In genomic region chr12:132152921-132153321, GRCh38 we compare ENCODE assay signal across 18 cellular contexts. TPM values are rescaled to one million over a fixed set of nuclear protein-coding genes. Genes with fewer than 3 reads are reported as not detected.
DNase-seq lines count a peak whose midpoint lies in the region; ATAC-seq and TF ChIP-seq lines count a peak whose summit lies in the region.
"Had no signal": no experiment of that assay in that cellular context is flagged by ENCODE, and none has a peak within 500 bp of the region (broad histone marks: within the 10 kb centered on the region; RNA-seq: fewer than 3 reads in every experiment).

No MANE protein-coding gene starts in this region.

- H3K27me3 ChIP-seq in left ventricle myocardium inferior (ENCODE audit: low read depth) (no peaks in the 10 kb centered on the region), right atrium auricular region (no peaks in the 10 kb centered on the region), RWPE2 (ENCODE audit: insufficient read depth, poor library complexity, severe bottlenecking) (no peaks in the 10 kb centered on the region), aorta (ENCODE audit: control insufficient read depth in 1 of 2, insufficient read depth in 2 of 2, low read length in 1 of 2) (no peaks in the 10 kb centered on the region), thyroid gland (no peaks in the 10 kb centered on the region)

- TF ChIP-seq CTCF in left ventricle myocardium inferior (IDR thresholded peaks at IDR 0.05; ENCODE audit: borderline replicate concordance) (no peak), right atrium auricular region (IDR thresholded peaks at IDR 0.05) (no peak), RWPE2 (IDR thresholded peaks at IDR 0.05; ENCODE audit: poor library complexity, severe bottlenecking) (no peak), thyroid gland (IDR thresholded peaks at IDR 0.05) (no peak)

- H3K9me3 Mint-ChIP-seq in natural killer cell treated with Interleukin-12 subunit alpha and Interleukin-12 subunit beta and Interleukin-15 and Interleukin-18, amount 100 ng/mL, for 72 hours: no peaks in the 10 kb centered on the region
- H3K9me3 Mint-ChIP-seq: CD4-positive, alpha-beta memory T cell had no signal

- H3K27ac ChIP-seq in left ventricle myocardium inferior (replicated peaks) (no peak overlapping the region), right atrium auricular region (no peak overlapping the region), RWPE2 (ENCODE audit: poor library complexity, severe bottlenecking) (no peak overlapping the region), aorta (ENCODE audit: low read depth in 1 of 2, low read length in 2 of 2) (no peak overlapping the region), thyroid gland (no peak overlapping the region)
- H3K27ac ChIP-seq: KMS-11 had no signal

- peaks cover 10% of the 10 kb centered on the region for H3K4me1 ChIP-seq in left ventricle myocardium inferior
- peaks cover 0 to 9% of the 10 kb centered on the region in 2 donors for H3K4me1 ChIP-seq in right atrium auricular region
- H3K4me1 ChIP-seq in RWPE2 (ENCODE audit: insufficient read depth, poor library complexity, severe bottlenecking): no peaks in the 10 kb centered on the region
- H3K4me1 ChIP-seq in aorta (ENCODE audit: control insufficient read depth in 1 of 2, insufficient read depth in 2 of 2, low read length in 2 of 2): no peaks in the 10 kb centered on the region
- peaks cover 0 to 8% of the 10 kb centered on the region in 2 donors for H3K4me1 ChIP-seq in thyroid gland

- H3K9me3 ChIP-seq in left ventricle myocardium inferior (replicated peaks) (no peaks in the 10 kb centered on the region), right atrium auricular region (no peaks in the 10 kb centered on the region), RWPE2 (ENCODE audit: severe bottlenecking) (no peaks in the 10 kb centered on the region), aorta (ENCODE audit: control insufficient read depth, low read length) (no peaks in the 10 kb centered on the region), thyroid gland (no peaks in the 10 kb centered on the region)

- TF ChIP-seq POLR2A in thyroid gland (IDR thresholded peaks at IDR 0.05): no peak

- H3K27me3 Mint-ChIP-seq in natural killer cell treated with Interleukin-12 subunit alpha and Interleukin-12 subunit beta and Interleukin-15 and Interleukin-18, amount 100 ng/mL, for 72 hours: no peaks in the 10 kb centered on the region
- H3K27me3 Mint-ChIP-seq: CD4-positive, alpha-beta memory T cell had no signal

- no peaks in the 10 kb centered on the region for H3K36me3 Mint-ChIP-seq in natural killer cell treated with Interleukin-12 subunit alpha and Interleukin-12 subunit beta and Interleukin-15 and Interleukin-18, amount 100 ng/mL, for 72 hours

- ATAC-seq in RWPE2 (ENCODE audit: low read depth) (no peak), aorta (ENCODE audit: low FRiP score) (no peak)
- ATAC-seq in natural killer cell treated with Interleukin-12 subunit alpha and Interleukin-12 subunit beta and Interleukin-15 and Interleukin-18, amount 100 ng/mL, for 72 hours: no peak

- H3K4me1 Mint-ChIP-seq in natural killer cell treated with Interleukin-12 subunit alpha and Interleukin-12 subunit beta and Interleukin-15 and Interleukin-18, amount 100 ng/mL, for 72 hours (ENCODE audit: low read depth in 2 of 2): no peaks in the 10 kb centered on the region

- peaks cover 13% of the 10 kb centered on the region for H3K36me3 ChIP-seq in left ventricle myocardium inferior
- H3K36me3 ChIP-seq in right atrium auricular region: peaks cover 4% of the 10 kb centered on the region
- H3K36me3 ChIP-seq in RWPE2 (ENCODE audit: low read depth): peaks cover 5% of the 10 kb centered on the region
- peaks cover 0 to 2% of the 10 kb centered on the region in 2 donors for H3K36me3 ChIP-seq in aorta (ENCODE audit: control insufficient read depth in 1 of 2, insufficient read depth in 2 of 2, low read length in 1 of 2)
- H3K36me3 ChIP-seq in thyroid gland: no peaks in the 10 kb centered on the region

- no peak overlapping the region for H3K4me3 ChIP-seq in left ventricle myocardium inferior
- no peak overlapping the region for H3K4me3 ChIP-seq in right atrium auricular region
- no peak overlapping the region for H3K4me3 ChIP-seq in RWPE2 (ENCODE audit: severe bottlenecking)
- no peak overlapping the region for H3K4me3 ChIP-seq in aorta (ENCODE audit: low read length in 2 of 2)
- H3K4me3 ChIP-seq in thyroid gland (replicated peaks in 1 of 3): no peak overlapping the region

- H3K27ac Mint-ChIP-seq in natural killer cell treated with Interleukin-12 subunit alpha and Interleukin-12 subunit beta and Interleukin-15 and Interleukin-18, amount 100 ng/mL, for 72 hours: no peak overlapping the region

- 89 to 91% methylated on average over 14 to 18 of the region's 18 CpGs for WGBS in aorta, 2 donors
- WGBS in thyroid gland, 2 donors: 90 to 97% methylated on average over 15 to 17 of the region's 18 CpGs

- H3K4me3 Mint-ChIP-seq in natural killer cell treated with Interleukin-12 subunit alpha and Interleukin-12 subunit beta and Interleukin-15 and Interleukin-18, amount 100 ng/mL, for 72 hours: no peak overlapping the region
- H3K4me3 Mint-ChIP-seq: CD4-positive, alpha-beta memory T cell had no signal

- intact Hi-C loops in left ventricle myocardium inferior (cut with micrococcal nuclease) (no loop called here), aorta (cut with DNase I) (no loop called here), thyroid gland (cut with DNase I) (loop anchor here (5.0 to 10.0 kb wide), 3 partner anchors 189 to 462 kb away; partner anchors contain the start of genes LRCOL1 and P2RX2)

- peak; percentile 9 for DNase-seq in left ventricle myocardium inferior
- DNase-seq in right atrium auricular region (ENCODE audit: low spot score): no peak
- DNase-seq in RWPE2 (ENCODE audit: low spot score): peak; percentile 54
- peak; percentile 31 for DNase-seq in natural killer cell treated with Interleukin-12 subunit alpha and Interleukin-12 subunit beta and Interleukin-15 and Interleukin-18, amount 100 ng/mL, for 72 hours (ENCODE audit: low spot score)
- peak; percentile 46 to 74 for DNase-seq in aorta
- DNase-seq in midbrain (lab: John Stamatoyannopoulos, UW): no peak
- DNase-seq in thyroid gland: no peak
- DNase-seq: DND-41; GDM1; NCI-H1092; NCI-H1694; NCI-H2107; NCI-H345; NCI-H526 treated with DMSO at 0.1 percent for 48 hours; NK-92 treated with Interleukin-12 subunit alpha and Interleukin-12 subunit beta, amount 100 ng/mL, for 24 hours; OCI-M1 had no signal

RNA-seq across cellular contexts. Expression of gene NOC4L, which starts 8.7 kb away (rescaled TPM):
- 10.3 TPM for total RNA-seq in left ventricle myocardium inferior
- 1 to 10 TPM; 6.9 to 9.9 TPM for total RNA-seq in right atrium auricular region
- 10 to 100 TPM; 28.0 to 48.2 TPM for total RNA-seq in natural killer cell treated with Interleukin-12 subunit alpha and Interleukin-12 subunit beta and Interleukin-15 and Interleukin-18, amount 100 ng/mL, for 72 hours
- total RNA-seq in aorta: 10 to 100 TPM; 10.8 to 12.3 TPM
- polyA plus RNA-seq in aorta: 10 to 100 TPM in 1 of 2 donors, 1 to 10 TPM in 1; 7.5 to 50.3 TPM
- 10 to 100 TPM in 2 of 4 donors, 1 to 10 TPM in 2; 9.3 to 22.4 (median 10.1) TPM for total RNA-seq in thyroid gland

RNA-seq across cellular contexts. Expression of gene DDX51, which starts 8.8 kb away (rescaled TPM):
- total RNA-seq in left ventricle myocardium inferior: 9.0 TPM
- total RNA-seq in right atrium auricular region: 1 to 10 TPM; 6.6 to 8.0 TPM
- total RNA-seq in natural killer cell treated with Interleukin-12 subunit alpha and Interleukin-12 subunit beta and Interleukin-15 and Interleukin-18, amount 100 ng/mL, for 72 hours: 10 to 100 TPM; 29.5 to 83.7 TPM
- 10 to 100 TPM; 14.3 to 14.9 TPM for total RNA-seq in aorta
- 10 to 100 TPM in 1 of 2 donors, 1 to 10 TPM in 1; 3.3 to 32.4 TPM for polyA plus RNA-seq in aorta
- 10 to 100 TPM; 11.2 to 23.1 (median 13.7) TPM for total RNA-seq in thyroid gland

Comparison
In these comparisons a context has a peak if more than half of its experiments do, and no peak if none do; other contexts are left out.
1. DNase-seq: peak in left ventricle myocardium inferior (single experiment), RWPE2 (single experiment), natural killer cell treated with Interleukin-12 subunit alpha and Interleukin-12 subunit beta and Interleukin-15 and Interleukin-18, amount 100 ng/mL, for 72 hours (single experiment) and aorta (2 of 2); none in right atrium auricular region (single experiment), midbrain (single experiment) and thyroid gland (0 of 2).